8 cellular contexts compared by ENCODE assay signal in genomic region chr7:154503962-154504550, GRCh38.
DNase-seq lines count a peak whose midpoint lies in the region; ATAC-seq and TF ChIP-seq lines count a peak whose summit lies in the region.

No MANE protein-coding gene starts in this region.

- H3K27ac Mint-ChIP-seq in Calu3 (ENCODE audit: unreplicated experiment) (no peak overlapping the region), HFFc6 (no peak overlapping the region), endodermal cell (no peak overlapping the region)

- no peak overlapping the region for H2AFZ ChIP-seq in neuronal stem cell (ENCODE audit: low read length)

- WGBS in endodermal cell (ENCODE audit: insufficient coverage in 1 of 2, insufficient read length in 1 of 2), 2 experiments = 76 to 85% methylated on average over 3 to 5 of the region's 5 CpGs
- no CpG with 5 or more reads among the region's 5 CpGs for WGBS in neuronal stem cell (ENCODE audit: extremely low coverage in 2 of 2, insufficient read length in 2 of 2, insufficient replicate concordance in 1 of 2), 2 donors

- no peak overlapping the region for H3K4me3 ChIP-seq in endodermal cell (ENCODE audit: low read length)
- H3K4me3 ChIP-seq in neuronal stem cell (ENCODE audit: low read length in 2 of 2) = no peak overlapping the region

- no peaks in the 10 kb centered on the region for H3K27me3 Mint-ChIP-seq in Calu3 (ENCODE audit: unreplicated experiment)
- no peaks in the 10 kb centered on the region for H3K27me3 Mint-ChIP-seq in HFFc6 (ENCODE audit: insufficient read depth)
- no peaks in the 10 kb centered on the region for H3K27me3 Mint-ChIP-seq in endodermal cell (ENCODE audit: insufficient read depth)

- H3K4me1 ChIP-seq in endodermal cell (ENCODE audit: control insufficient read depth, insufficient read depth, low read length) (no peaks in the 10 kb centered on the region), neuronal stem cell (ENCODE audit: control insufficient read depth in 2 of 2, insufficient read depth in 1 of 2, low read depth in 1 of 2, low read length in 2 of 2) (peaks cover 0 to 2% of the 10 kb centered on the region in 2 donors)

- H3K14ac ChIP-seq in neuronal stem cell (ENCODE audit: low read length) = no peak overlapping the region

- H3K27ac ChIP-seq in endodermal cell (ENCODE audit: low read depth, low read length) (no peak overlapping the region), neuronal stem cell (replicated peaks; ENCODE audit: low read length) (no peak overlapping the region)

- H3K18ac ChIP-seq in neuronal stem cell (ENCODE audit: low read length) = no peak overlapping the region

- no peaks in the 10 kb centered on the region for H3K27me3 ChIP-seq in endodermal cell (ENCODE audit: control insufficient read depth, insufficient read depth, low read length, poor library complexity, severe bottlenecking)
- H3K27me3 ChIP-seq in neuronal stem cell (ENCODE audit: control insufficient read depth in 3 of 3, insufficient read depth in 3 of 3, low read depth in 1 of 3, low read length in 3 of 3) = no peaks in the 10 kb centered on the region

- H3K4me1 Mint-ChIP-seq in Calu3 (ENCODE audit: low read depth, unreplicated experiment) (no peaks in the 10 kb centered on the region), HFFc6 (ENCODE audit: low read depth) (no peaks in the 10 kb centered on the region), endodermal cell (no peaks in the 10 kb centered on the region)

- CTCF ChIA-PET in Calu3 (lab: Charles Lee) = no interaction called here

- no peaks in the 10 kb centered on the region for H3K79me1 ChIP-seq in neuronal stem cell (ENCODE audit: low read depth, low read length)

- no peak overlapping the region for H2BK120ac ChIP-seq in neuronal stem cell (ENCODE audit: low read depth, low read length)

- H3K4me3 Mint-ChIP-seq in Calu3 (ENCODE audit: low read depth, unreplicated experiment) = no peak overlapping the region
- H3K4me3 Mint-ChIP-seq in HFFc6 = no peak overlapping the region
- no peak overlapping the region for H3K4me3 Mint-ChIP-seq in endodermal cell

- H3K4me2 ChIP-seq in neuronal stem cell (ENCODE audit: insufficient read depth, low read length, poor library complexity, severe bottlenecking) = no peak overlapping the region

- H3K23ac ChIP-seq in neuronal stem cell (ENCODE audit: low read depth, low read length, poor library complexity) = no peak overlapping the region

- H2BK15ac ChIP-seq in neuronal stem cell (ENCODE audit: low read length) = no peak overlapping the region

- H3K4ac ChIP-seq in neuronal stem cell (ENCODE audit: low read length) = no peak overlapping the region

- H3K9me3 Mint-ChIP-seq in Calu3 (ENCODE audit: low read depth, unreplicated experiment) (peaks cover 11% of the 10 kb centered on the region), HFFc6 (peaks cover 19% of the 10 kb centered on the region), endodermal cell (peaks cover 23% of the 10 kb centered on the region)

- peak; percentile 18 for TF ChIP-seq CTCF in Calu3 (IDR thresholded peaks at IDR 0.05; ENCODE audit: unreplicated experiment)
- TF ChIP-seq CTCF in HFFc6 (IDR thresholded peaks at IDR 0.05) = peak; percentile 83
- TF ChIP-seq CTCF in endodermal cell (conservative IDR thresholded peaks at IDR 0.05) = peak; percentile 83

- no peak overlapping the region for H2BK5ac ChIP-seq in neuronal stem cell (ENCODE audit: low read length)

- H4K8ac ChIP-seq in neuronal stem cell (ENCODE audit: low read depth, low read length) = no peak overlapping the region

- H2BK12ac ChIP-seq in neuronal stem cell (ENCODE audit: low read length) = no peak overlapping the region

- DNase-seq in Calu3 (no peak), HFFc6 (peak; percentile 31), NCI-H748 treated with DMSO at 0.1 percent for 48 hours (lab: John Stamatoyannopoulos, UW) (peak; percentile 34), endodermal cell (no peak), neuronal stem cell (ENCODE audit: low spot score) (peak; percentile 44), HuH-7 (ENCODE audit: low spot score) (no peak)
- no peak for DNase-seq in activated effector memory CD4-positive, alpha-beta T cell treated with anti-CD3 and anti-CD28 coated beads, Interleukin-2, amount 50 U/mL, for 16 hours

- H3K36me3 Mint-ChIP-seq in Calu3 (ENCODE audit: insufficient read depth, unreplicated experiment) (no peaks in the 10 kb centered on the region), HFFc6 (ENCODE audit: low read depth) (no peaks in the 10 kb centered on the region), endodermal cell (ENCODE audit: low read depth) (no peaks in the 10 kb centered on the region)

- no peak overlapping the region for H4K91ac ChIP-seq in neuronal stem cell (ENCODE audit: low read depth, low read length, poor library complexity)

- no TSS peak for BruUV-seq in Calu3 (replicated peaks; lab: Mats Ljungman, UMichigan)

- intact Hi-C loops in Calu3 (cut with micrococcal nuclease; ENCODE audit: unreplicated experiment) = loop anchor here (5.0 kb wide), 1 partner anchor 1612 kb away; no protein-coding TSS in a partner anchor

- H3K36me3 ChIP-seq in endodermal cell (ENCODE audit: control insufficient read depth, insufficient read depth, low read length) (no peaks in the 10 kb centered on the region), neuronal stem cell (replicated peaks in 1 of 2; ENCODE audit: control insufficient read depth in 2 of 2, insufficient read depth in 2 of 2, low read length in 2 of 2) (no peaks in the 10 kb centered on the region)

- no peak overlapping the region for H2AK5ac ChIP-seq in neuronal stem cell (ENCODE audit: low read depth, low read length)

- H3K9me3 ChIP-seq in endodermal cell (ENCODE audit: control insufficient read depth, low read length) = no peaks in the 10 kb centered on the region
- H3K9me3 ChIP-seq in neuronal stem cell (replicated peaks in 1 of 2; ENCODE audit: control insufficient read depth in 2 of 2, insufficient read depth in 1 of 2, low read depth in 1 of 2, low read length in 2 of 2) = peaks cover 0 to 7% of the 10 kb centered on the region in 2 donors

- no peak for ATAC-seq in GM19467 (IDR thresholded peaks at IDR 0.05; ENCODE audit: unreplicated experiment)

- H3K9ac ChIP-seq in endodermal cell (ENCODE audit: extremely low read depth, low read length, poor library complexity, severe bottlenecking) (no peak overlapping the region), neuronal stem cell (ENCODE audit: low read depth, low read length, poor library complexity) (no peak overlapping the region)

Comparison
In these comparisons a context has a peak if more than half of its experiments do, and no peak if none do; other contexts are left out.
1. DNase-seq: peak in HFFc6 (single experiment), NCI-H748 treated with DMSO at 0.1 percent for 48 hours (single experiment) and neuronal stem cell (single experiment); none in Calu3 (single experiment), endodermal cell (single experiment), activated effector memory CD4-positive, alpha-beta T cell treated with anti-CD3 and anti-CD28 coated beads, Interleukin-2, amount 50 U/mL, for 16 hours (single experiment) and HuH-7 (single experiment).
2. CTCF ChIP-seq: peak in every context shown above with its lines; median percentile 83 in HFFc6; 83 in endodermal cell; 18 in Calu3.